In genomic region chr3:184298759-184299487, GRCh38 we compare ENCODE assay signal across 8 cellular contexts. TPM values are rescaled to one million over a fixed set of nuclear protein-coding genes. Genes with fewer than 3 reads are reported as not detected.
A peak's percentile ranks its signal among the peaks of the same experiment; 100 is the strongest.
DNase-seq lines count a peak whose midpoint lies in the region; ATAC-seq and TF ChIP-seq lines count a peak whose summit lies in the region.

Gene PSMD2 (plus strand): TSS chr3:184299241. CDS start chr3:184299267, 26 bp downstream.

- DNase-seq in NCI-H2081 treated with DMSO at 0.1 percent for 48 hours (lab: John Stamatoyannopoulos, UW) = peak; percentile 91
- DNase-seq in T1000 (lab: John Stamatoyannopoulos, UW) = peak; percentile 96
- DNase-seq in astrocyte of the hippocampus (ENCODE audit: low read depth, low spot score) = peak; percentile 99
- DNase-seq in hepatocyte (ENCODE audit: low spot score) = peak; percentile 99
- peak; percentile 83 for DNase-seq in renal cortical epithelial cell (ENCODE audit: low read depth)
- peak; percentile 99 for DNase-seq in aorta

- H3K79me2 ChIP-seq in hepatocyte = peaks cover 33% of the 10 kb centered on the region

- H2AFZ ChIP-seq in hepatocyte = peak within 1 kb of the TSS; percentile 70

- 1% methylated on average over 58 of the region's 78 CpGs for WGBS in hepatocyte (ENCODE audit: low lambda C conversion rate, missing lambda C conversion rate)
- WGBS in aorta, 2 donors = 0% methylated on average over 58 to 78 of the region's 78 CpGs

- H3K4me3 ChIP-seq in hepatocyte (peak within 1 kb of the TSS; percentile 84), aorta (ENCODE audit: low read length in 2 of 2) (peak within 1 kb of the TSS; percentile 65 to 74)

- no peaks in the 10 kb centered on the region for H4K20me1 ChIP-seq in hepatocyte (ENCODE audit: insufficient read depth, poor library complexity, severe bottlenecking)

- no peak for TF ChIP-seq CTCF in hepatocyte (IDR thresholded peaks at IDR 0.05; ENCODE audit: poor library complexity)

- peak within 1 kb of the TSS; percentile 85 for H3K4me2 ChIP-seq in hepatocyte

- ATAC-seq in GM18519 (IDR thresholded peaks at IDR 0.05; ENCODE audit: low FRiP score, unreplicated experiment) (peak; percentile 85), HG03045 (IDR thresholded peaks at IDR 0.05; ENCODE audit: unreplicated experiment) (peak; percentile 93), aorta (ENCODE audit: low FRiP score) (peak; percentile 100)

- H3K9me3 ChIP-seq in hepatocyte (ENCODE audit: low read depth) = no peaks in the 10 kb centered on the region
- H3K9me3 ChIP-seq in aorta (ENCODE audit: control insufficient read depth, low read length) = no peaks in the 10 kb centered on the region

- H3K27ac ChIP-seq in hepatocyte (peak within 1 kb of the TSS; percentile 77), aorta (ENCODE audit: low read depth in 1 of 2, low read length in 2 of 2) (peak within 1 kb of the TSS in 1 of 2 donors; percentile 83)

- no peaks in the 10 kb centered on the region for H3K36me3 ChIP-seq in hepatocyte (replicated peaks; ENCODE audit: insufficient read depth, low read depth)
- H3K36me3 ChIP-seq in aorta (ENCODE audit: control insufficient read depth in 1 of 2, insufficient read depth in 2 of 2, low read length in 1 of 2) = peaks cover 0 to 11% of the 10 kb centered on the region in 2 donors

- intact Hi-C loops in aorta (cut with DNase I) = loop anchor here (5.0 kb wide), 3 partner anchors 37 to 112 kb away; partner anchors contain the start of genes ABCF3 (in 1 of the 2), ALG3 (in 1 of the 2), CAMK2N2 (in 1 of the 2) and EEF1AKMT4 (in 1 of the 2)

- H3K4me1 ChIP-seq in hepatocyte (ENCODE audit: insufficient read depth) = peaks cover 8% of the 10 kb centered on the region
- peaks cover 0 to 1% of the 10 kb centered on the region in 2 donors for H3K4me1 ChIP-seq in aorta (ENCODE audit: control insufficient read depth in 1 of 2, insufficient read depth in 2 of 2, low read length in 2 of 2)

- no peaks in the 10 kb centered on the region for H3K9me2 ChIP-seq in hepatocyte (replicated peaks; ENCODE audit: insufficient read depth)

- H3K27me3 ChIP-seq in hepatocyte = no peaks in the 10 kb centered on the region
- no peaks in the 10 kb centered on the region for H3K27me3 ChIP-seq in aorta (ENCODE audit: control insufficient read depth in 1 of 2, insufficient read depth in 2 of 2, low read length in 1 of 2)

RNA-seq across cellular contexts. Expression of gene PSMD2, which starts in this region (rescaled TPM):
- total RNA-seq in hepatocyte (221 and 232 TPM in 2 replicates), renal cortical epithelial cell (423 and 840 TPM in 2 replicates), aorta (100 to 1,000 TPM; 139 to 143 TPM)
- polyA plus RNA-seq in hepatocyte (241 and 268 TPM in 2 replicates), aorta (100 to 1,000 TPM; 116 to 139 TPM)
